26 cellular contexts compared by ENCODE assay signal in genomic region chr10:128926693-128927092, GRCh38.
"Had no signal": no experiment of that assay in that cellular context is flagged by ENCODE, and none has a peak within 500 bp of the region (broad histone marks: within the 10 kb centered on the region; RNA-seq: fewer than 3 reads in every experiment).

No MANE protein-coding gene starts in this region.

- H3K27me3 ChIP-seq: ascending aorta, body of pancreas, MG63, Peyer's patch had no signal

- H3K27ac ChIP-seq: ascending aorta, KMS-11, RWPE1, VCaP had no signal

- H3K4me1 ChIP-seq: ascending aorta, Peyer's patch had no signal

- H3K9me3 ChIP-seq: ascending aorta, body of pancreas, MG63, Peyer's patch had no signal

- H3K36me3 ChIP-seq: ascending aorta, MG63, Peyer's patch had no signal

- H3K4me2 ChIP-seq: KMS-11 had no signal

- DNase-seq: activated CD4-positive, alpha-beta memory T cell treated with anti-CD3 and anti-CD28 coated beads for 36 hours; activated CD4-positive, alpha-beta T cell treated with anti-CD3 and anti-CD28 coated beads, Interleukin-2, amount 10 ng/mL, durations not matched to agents 7 days and 5 days; activated CD4-positive, CD25-positive, alpha-beta regulatory T cell; activated CD8-positive, alpha-beta memory T cell treated with anti-CD3 and anti-CD28 coated beads for 24 hours; activated effector memory CD4-positive, alpha-beta T cell treated with anti-CD3 and anti-CD28 coated beads, Interleukin-2, amount 50 U/mL, for 16 hours; activated naive CD4-positive, alpha-beta T cell treated with Interleukin-2 at 50 U/mL for 16 hours; activated naive CD8-positive, alpha-beta T cell treated with anti-CD3 and anti-CD28 coated beads, Interleukin-2, amount 50 U/mL, for 24 hours; activated T-cell treated with anti-CD3 and anti-CD28 coated beads, Interleukin-2, amount 50 U/mL, for 4 hours; amniotic stem cell; MV-4-11; NCI-H1105; NCI-H1436; NCI-H1694 treated with DMSO at 0.1 percent for 48 hours; NCI-H510A treated with DMSO at 0.1 percent for 48 hours; NCI-H69; NK-92 treated with Interleukin-12 subunit alpha and Interleukin-12 subunit beta, amount 100 ng/mL, for 24 hours; Peyer's patch; SHP77 treated with DMSO at 0.1 percent for 48 hours; T-helper 1 cell had no signal

- ATAC-seq: activated naive CD4-positive, alpha-beta T cell treated with anti-CD3 and anti-CD28 coated beads, Interleukin-2, amount 50 U/mL, for 72 hours; activated naive CD8-positive, alpha-beta T cell treated with anti-CD3 and anti-CD28 coated beads, Interleukin-2, amount 50 U/mL, for 24 hours; activated T-cell treated with anti-CD3 and anti-CD28 coated beads, Interleukin-2, amount 50 U/mL, for 4 hours had no signal

- H3K4me3 ChIP-seq: ascending aorta, body of pancreas, MG63, Peyer's patch had no signal

- H3K9ac ChIP-seq: KMS-11 had no signal
